ENCODE assay signal across 1 cellular context in genomic region chr21:26977741-26978140, GRCh38.
A peak's percentile ranks its signal among the peaks of the same experiment; 100 is the strongest.
TF ChIP-seq lines count a peak whose summit lies in the region.

No MANE protein-coding gene starts in this region.

TF ChIP-seq in IMR-90, 13 proteins besides CTCF, POLR2A, EP300 and RAD21:
- TF ChIP-seq MAFK (IDR thresholded peaks at IDR 0.05; ENCODE audit: low read depth, low read length) (0 out of 2 replicates have a peak, but pooled peaks have one; percentile 10), RFX5 (IDR thresholded peaks at IDR 0.05; ENCODE audit: low read depth, low read length) (no peak)
